ENCODE assay signal across 39 cellular contexts in genomic region chr5:132742626-132743025, GRCh38. TPM values are rescaled to one million over a fixed set of nuclear protein-coding genes. Genes with fewer than 3 reads are reported as not detected.
"Had no signal": no experiment of that assay in that cellular context is flagged by ENCODE, and none has a peak within 500 bp of the region (broad histone marks: within the 10 kb centered on the region; RNA-seq: fewer than 3 reads in every experiment).

No MANE protein-coding gene starts in this region.

- H3K36me3 ChIP-seq: MG63 had no signal

- H3K9me3 ChIP-seq: MG63 had no signal

- DNase-seq: Kasumi-1, MG63, MM.1S, MV-4-11, NCI-H1048, NCI-H1092, NCI-H1092 treated with DMSO at 0.1 percent for 48 hours, NCI-H1105, NCI-H1105 treated with DMSO at 0.1 percent for 48 hours, NCI-H1417, NCI-H1417 treated with DMSO at 0.1 percent for 48 hours, NCI-H1436, NCI-H1436 treated with DMSO at 0.1 percent for 48 hours, NCI-H146, NCI-H1694, NCI-H1694 treated with DMSO at 0.1 percent for 48 hours, NCI-H187, NCI-H187 treated with DMSO at 0.1 percent for 48 hours, NCI-H1930, NCI-H2029, NCI-H2029 treated with DMSO at 0.1 percent for 48 hours, NCI-H2081, NCI-H2081 treated with DMSO at 0.1 percent for 48 hours, NCI-H2107, NCI-H2171, NCI-H2171 treated with DMSO at 0.1 percent for 48 hours, NCI-H2227 treated with DMSO at 0.1 percent for 48 hours, NCI-H226, NCI-H345, NCI-H446, NCI-H446 treated with DMSO at 0.1 percent for 48 hours, NCI-H510A, NCI-H510A treated with DMSO at 0.1 percent for 48 hours, NCI-H524, NCI-H524 treated with DMSO at 0.1 percent for 48 hours, NCI-H526 had no signal

- H3K4me3 ChIP-seq: MG63 had no signal

RNA-seq across cellular contexts. Expression of gene CCNI2, which starts 4.6 kb away (rescaled TPM):
- total RNA-seq: LHCN-M2, M059J, NCI-H460 had no signal
